Comparison of ENCODE assay signal across 18 cellular contexts in genomic region chr16:56364865-56365264, GRCh38.
DNase-seq lines count a peak whose midpoint lies in the region; ATAC-seq and TF ChIP-seq lines count a peak whose summit lies in the region.
"Had no signal": no experiment of that assay in that cellular context is flagged by ENCODE, and none has a peak within 500 bp of the region (broad histone marks: within the 10 kb centered on the region; RNA-seq: fewer than 3 reads in every experiment).

No MANE protein-coding gene starts in this region.

- H3K23ac ChIP-seq in trophoblast cell (ENCODE audit: low read length) = no peak overlapping the region

- no peak overlapping the region for H2AK5ac ChIP-seq in trophoblast cell (ENCODE audit: low read length)

- H2BK12ac ChIP-seq in trophoblast cell (ENCODE audit: low read length) = no peak overlapping the region

- in situ Hi-C loops in GM13977 (cut with MboI; ENCODE audit: low pct_unique_long_range_greater_than_20kb, low sequenced_read_pairs, unreplicated experiment) = no loop called here

- no peak overlapping the region for H3K27ac ChIP-seq in trophoblast cell (ENCODE audit: low read depth, low read length)

- WGBS in trophoblast cell (ENCODE audit: extremely low coverage, insufficient coverage, insufficient read length) = no CpG with 5 or more reads among the region's 8 CpGs

- H4K91ac ChIP-seq in trophoblast cell (ENCODE audit: low read depth, low read length) = no peak overlapping the region

- H3K4me3 ChIP-seq in trophoblast cell (ENCODE audit: low read depth, low read length) = no peak overlapping the region

- no peak overlapping the region for H2AFZ ChIP-seq in trophoblast cell (ENCODE audit: insufficient read depth, low read length, poor library complexity)

- no peaks in the 10 kb centered on the region for H3K4me1 ChIP-seq in trophoblast cell (ENCODE audit: control insufficient read depth in 1 of 2, insufficient read depth in 2 of 2, low read length in 2 of 2)

- H4K8ac ChIP-seq in trophoblast cell (ENCODE audit: low read depth, low read length) = no peak overlapping the region

- H3K4ac ChIP-seq in trophoblast cell (ENCODE audit: low read depth, low read length) = no peak overlapping the region

- no peaks in the 10 kb centered on the region for H3K27me3 ChIP-seq in trophoblast cell (ENCODE audit: insufficient read depth, low read length)
- H3K27me3 ChIP-seq: BE2C had no signal

- H3K9me3 ChIP-seq in T-helper 17 cell (ENCODE audit: control insufficient read depth, low read length, poor library complexity, severe bottlenecking) (no peaks in the 10 kb centered on the region), trophoblast cell (ENCODE audit: insufficient read depth, low read depth, low read length) (peaks cover 5% of the 10 kb centered on the region)
- H3K9me3 ChIP-seq: BE2C had no signal

- no peak overlapping the region for H3K18ac ChIP-seq in trophoblast cell (ENCODE audit: low read length)

- H3K36me3 Mint-ChIP-seq in T-helper 17 cell (ENCODE audit: low read depth) (peaks cover 11% of the 10 kb centered on the region), nephron progenitor cell (ENCODE audit: low read depth) (peaks cover 72% of the 10 kb centered on the region)
- peaks cover 68% of the 10 kb centered on the region for H3K36me3 Mint-ChIP-seq in stimulated activated effector memory CD8-positive, alpha-beta T cell treated with anti-CD3 and anti-CD28 coated beads, Interleukin-12 subunit alpha, Interleukin-12 subunit beta, amount 100 ng/mL, for 72 hours

- DNase-seq in T-helper 17 cell = no peak
- DNase-seq in iPS-NIHi7 (ENCODE audit: extremely low spot score) = peak; percentile 2
- DNase-seq in nephron progenitor cell = no peak
- DNase-seq in stimulated activated effector memory CD8-positive, alpha-beta T cell treated with anti-CD3 and anti-CD28 coated beads, Interleukin-12 subunit alpha, Interleukin-12 subunit beta, amount 100 ng/mL, for 72 hours (ENCODE audit: low spot score in 2 of 2) = peak in 1 of 2 donors; percentile 32
- DNase-seq in activated CD8-positive, alpha-beta memory T cell treated with anti-CD3 and anti-CD28 coated beads, Interleukin-2, amount 50 U/mL, for 48 hours = no peak
- no peak for DNase-seq in trophoblast cell
- no peak for DNase-seq in GM13977 (ENCODE audit: low spot score)
- DNase-seq: ACHN; BE2C; C1 segment of cervical spinal cord; CD4-positive, CD25-positive, alpha-beta regulatory T cell; CD8-positive, alpha-beta memory T cell; COR-L47; DMS 273 treated with DMSO at 0.1 percent for 48 hours; DMS53; H9; IMR-90 had no signal

- H3K27me3 Mint-ChIP-seq in T-helper 17 cell = no peaks in the 10 kb centered on the region
- H3K27me3 Mint-ChIP-seq in nephron progenitor cell (ENCODE audit: low read depth, poor library complexity) = no peaks in the 10 kb centered on the region
- H3K27me3 Mint-ChIP-seq: CD4-positive, CD25-positive, alpha-beta regulatory T cell; CD8-positive, alpha-beta memory T cell had no signal

- H3K4me2 ChIP-seq in trophoblast cell (ENCODE audit: low read length) = no peak overlapping the region

- TF ChIP-seq CTCF in nephron progenitor cell (IDR thresholded peaks at IDR 0.05) (no peak), GM13977 (IDR thresholded peaks at IDR 0.05; ENCODE audit: extremely low read depth, insufficient read depth, missing control alignments) (no peak)

- H3K4me1 Mint-ChIP-seq in T-helper 17 cell = peaks cover 3% of the 10 kb centered on the region
- H3K4me1 Mint-ChIP-seq in nephron progenitor cell = peaks cover 24% of the 10 kb centered on the region
- peaks cover 6% of the 10 kb centered on the region for H3K4me1 Mint-ChIP-seq in stimulated activated effector memory CD8-positive, alpha-beta T cell treated with anti-CD3 and anti-CD28 coated beads, Interleukin-12 subunit alpha, Interleukin-12 subunit beta, amount 100 ng/mL, for 72 hours

- H3K9ac ChIP-seq in trophoblast cell (ENCODE audit: low read length) = no peak overlapping the region

- H3K4me3 Mint-ChIP-seq in T-helper 17 cell (no peak overlapping the region), nephron progenitor cell (no peak overlapping the region)
- no peak overlapping the region for H3K4me3 Mint-ChIP-seq in stimulated activated effector memory CD8-positive, alpha-beta T cell treated with anti-CD3 and anti-CD28 coated beads, Interleukin-12 subunit alpha, Interleukin-12 subunit beta, amount 100 ng/mL, for 72 hours
- H3K4me3 Mint-ChIP-seq: H9 had no signal

- H3K14ac ChIP-seq in trophoblast cell (ENCODE audit: low read length) = no peak overlapping the region

- no peak overlapping the region for H2BK5ac ChIP-seq in trophoblast cell (ENCODE audit: low read depth, low read length, poor library complexity)

- H3K79me1 ChIP-seq in trophoblast cell (ENCODE audit: low read length) = no peaks in the 10 kb centered on the region

- no peaks in the 10 kb centered on the region for H3K9me3 Mint-ChIP-seq in nephron progenitor cell
- no peaks in the 10 kb centered on the region for H3K9me3 Mint-ChIP-seq in stimulated activated effector memory CD8-positive, alpha-beta T cell treated with anti-CD3 and anti-CD28 coated beads, Interleukin-12 subunit alpha, Interleukin-12 subunit beta, amount 100 ng/mL, for 72 hours
- H3K9me3 Mint-ChIP-seq: CD4-positive, CD25-positive, alpha-beta regulatory T cell; CD8-positive, alpha-beta memory T cell; H9 had no signal

- no peaks in the 10 kb centered on the region for H3K79me2 ChIP-seq in trophoblast cell (ENCODE audit: control insufficient read depth, insufficient read depth, low read length, poor library complexity)

- no peak for ATAC-seq in T-helper 17 cell
- no peak for ATAC-seq in stimulated activated effector memory CD8-positive, alpha-beta T cell treated with anti-CD3 and anti-CD28 coated beads, Interleukin-12 subunit alpha, Interleukin-12 subunit beta, amount 100 ng/mL, for 72 hours
- no peak for ATAC-seq in GM19455 (IDR thresholded peaks at IDR 0.05; ENCODE audit: unreplicated experiment)

- H3K36me3 ChIP-seq in trophoblast cell (ENCODE audit: control insufficient read depth in 1 of 2, insufficient read depth in 2 of 2, low read length in 2 of 2) = peaks cover 34 to 47% of the 10 kb centered on the region in 2 experiments

- no peak overlapping the region for H4K12ac ChIP-seq in trophoblast cell (ENCODE audit: low read depth, low read length)

- H3K27ac Mint-ChIP-seq in T-helper 17 cell (peak overlapping the region; percentile 41), nephron progenitor cell (peak overlapping the region; percentile 36)
- peak overlapping the region; percentile 68 for H3K27ac Mint-ChIP-seq in stimulated activated effector memory CD8-positive, alpha-beta T cell treated with anti-CD3 and anti-CD28 coated beads, Interleukin-12 subunit alpha, Interleukin-12 subunit beta, amount 100 ng/mL, for 72 hours

- H2BK120ac ChIP-seq in trophoblast cell (ENCODE audit: insufficient read depth, low read length, poor library complexity) = no peak overlapping the region
